ENCODE assay signal across 21 cellular contexts in the genomic region with DNA sequence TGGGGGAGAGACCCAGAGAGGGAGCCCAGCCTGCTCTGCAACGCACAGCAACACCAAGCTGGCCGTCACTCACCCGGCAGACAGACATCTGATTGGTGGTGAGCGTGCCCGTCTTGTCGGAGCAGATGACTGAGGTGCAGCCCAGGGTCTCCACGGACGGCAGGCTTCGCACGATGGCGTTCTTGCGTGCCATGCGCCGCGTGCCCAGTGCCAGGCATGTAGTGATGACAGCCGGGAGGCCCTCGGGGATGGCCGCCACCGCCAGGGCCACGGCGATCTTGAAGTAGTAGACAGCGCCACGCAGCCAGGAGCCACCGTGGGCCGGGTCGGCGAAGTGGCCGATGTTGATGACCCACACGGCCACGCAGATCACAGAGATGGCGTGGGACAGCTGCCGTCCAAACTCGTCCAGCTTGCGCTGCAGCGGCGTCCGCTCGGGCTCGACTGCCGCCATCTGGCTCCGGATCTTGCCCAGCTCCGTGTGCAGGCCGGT. TPM values are rescaled to one million over a fixed set of nuclear protein-coding genes. Genes with fewer than 3 reads are reported as not detected.
DNase-seq lines count a peak whose midpoint lies in the region; ATAC-seq, FAIRE-seq and TF ChIP-seq lines count a peak whose summit lies in the region.
"Had no signal": no experiment of that assay in that cellular context is flagged by ENCODE, and none has a peak within 500 bp of the region (broad histone marks: within the 10 kb centered on the region; RNA-seq: fewer than 3 reads in every experiment).

No MANE protein-coding gene starts in this region.

- H3K9me3 ChIP-seq in IMR-90 (ENCODE audit: control insufficient read depth, insufficient read depth, low read length), result no peaks in the 10 kb centered on the region
- H3K9me3 ChIP-seq in WERI-Rb-1 (ENCODE audit: severe bottlenecking), result peaks cover 6% of the 10 kb centered on the region
- H3K9me3 ChIP-seq in kidney (ENCODE audit: control insufficient read depth in 1 of 2, low read length in 2 of 2), result no peaks in the 10 kb centered on the region
- H3K9me3 ChIP-seq in trophoblast cell (ENCODE audit: insufficient read depth, low read depth, low read length), result peaks cover 7% of the 10 kb centered on the region
- H3K9me3 ChIP-seq: HAP-1 had no signal

- in situ Hi-C loops in IMR-90 (cut with MboI; ENCODE audit: low sequenced_read_pairs), result no loop called here

- no peak overlapping the region for H2BK5ac ChIP-seq in IMR-90 (ENCODE audit: low read depth, low read length, poor library complexity, severe bottlenecking)
- H2BK5ac ChIP-seq in trophoblast cell (ENCODE audit: low read depth, low read length, poor library complexity), result no peak overlapping the region

- H4K5ac ChIP-seq in IMR-90 (ENCODE audit: low read depth, low read length), result no peak overlapping the region

- H2AK9ac ChIP-seq in IMR-90 (replicated peaks; ENCODE audit: low read depth, low read length, poor library complexity), result peak overlapping the region; percentile 28

- H3K4me2 ChIP-seq in IMR-90 (ENCODE audit: low read depth, low read length), result no peak overlapping the region
- H3K4me2 ChIP-seq in trophoblast cell (ENCODE audit: low read length), result no peak overlapping the region
- H3K4me2 ChIP-seq: GM23338 had no signal

- DNase-seq in IMR-90 (no peak), WERI-Rb-1 (no peak), kidney (peak; percentile 66), trophoblast cell (no peak), HT-29 (ENCODE audit: low spot score) (no peak), activated T-cell treated with anti-CD3 and anti-CD28 coated beads for 4 hours (no peak)
- DNase-seq in activated T-cell treated with anti-CD3 and anti-CD28 coated beads, Interleukin-2, amount 50 U/mL, for 48 hours, result no peak
- DNase-seq: Calu3; CD4-positive, alpha-beta memory T cell; COR-L47; DMS53; DMS79 treated with DMSO at 0.1 percent for 48 hours; GF-D8; HFFc6 had no signal

- H3K14ac ChIP-seq in IMR-90 (replicated peaks; ENCODE audit: low read depth, low read length), result no peak overlapping the region
- H3K14ac ChIP-seq in trophoblast cell (ENCODE audit: low read length), result no peak overlapping the region

- H2BK15ac ChIP-seq in IMR-90 (ENCODE audit: low read depth, low read length), result no peak overlapping the region

- no peaks in the 10 kb centered on the region for H4K20me1 ChIP-seq in IMR-90 (ENCODE audit: insufficient read depth, low read length)

- no peak overlapping the region for H4K8ac ChIP-seq in IMR-90 (ENCODE audit: low read depth in 2 of 2, low read length in 2 of 2)
- no peak overlapping the region for H4K8ac ChIP-seq in trophoblast cell (ENCODE audit: low read depth, low read length)

- BruUV-seq in IMR-90 (replicated peaks; lab: Mats Ljungman, UMichigan), result no TSS peak

- TF ChIP-seq CTCF in IMR-90 (conservative IDR thresholded peaks at IDR 0.05; ENCODE audit: low read depth, low read length) (no peak), WERI-Rb-1 (IDR thresholded peaks at IDR 0.05; ENCODE audit: low read depth, low read length) (no peak), kidney (IDR thresholded peaks at IDR 0.05; ENCODE audit: borderline replicate concordance, extremely low read depth, insufficient read depth) (no peak)

- 93% methylated on average over 32 of the region's 43 CpGs; no CpG with 5 or more reads in 1 of the 2 experiments for WGBS in IMR-90 (ENCODE audit: extremely low coverage in 2 of 2, insufficient read length in 1 of 2), 2 experiments
- WGBS in trophoblast cell (ENCODE audit: extremely low coverage, insufficient coverage, insufficient read length), result no CpG with 5 or more reads among the region's 43 CpGs

- intact Hi-C loops in IMR-90 (cut with micrococcal nuclease) (no loop called here), kidney (cut with DNase I) (loop anchor here (10.0 kb wide), 1 partner anchor 57 kb away; no protein-coding TSS in a partner anchor)

- H3K9me1 ChIP-seq in IMR-90 (ENCODE audit: insufficient read depth, low read length), result no peaks in the 10 kb centered on the region

- no peak overlapping the region for H4K12ac ChIP-seq in trophoblast cell (ENCODE audit: low read depth, low read length)

- no peak overlapping the region for H3K9ac ChIP-seq in IMR-90 (ENCODE audit: low read depth, low read length)
- H3K9ac ChIP-seq in kidney (ENCODE audit: low read length in 2 of 2), result no peak overlapping the region
- H3K9ac ChIP-seq in trophoblast cell (ENCODE audit: low read length), result no peak overlapping the region

- H3K56ac ChIP-seq in IMR-90 (ENCODE audit: extremely low read depth, insufficient read depth, low read length), result no peak overlapping the region

- no peak for FAIRE-seq in kidney (lab: Jason Lieb, UNC)
- FAIRE-seq: GM12891, GM18507, H54 had no signal

- H2BK12ac ChIP-seq in trophoblast cell (ENCODE audit: low read length), result no peak overlapping the region

- H3K79me1 ChIP-seq in IMR-90 (ENCODE audit: low read depth in 1 of 2, low read length in 2 of 2), result no peaks in the 10 kb centered on the region
- H3K79me1 ChIP-seq in trophoblast cell (ENCODE audit: low read length), result no peaks in the 10 kb centered on the region

- H3K4me3 ChIP-seq in IMR-90 (ENCODE audit: insufficient read depth, low read depth, low read length) (no peak overlapping the region), WERI-Rb-1 (ENCODE audit: low read depth, low read length) (no peak overlapping the region), kidney (ENCODE audit: low read length in 2 of 2) (no peak overlapping the region), trophoblast cell (ENCODE audit: low read depth, low read length) (peak overlapping the region; percentile 3)
- H3K4me3 ChIP-seq: GM23338, HAP-1 had no signal

- H3K18ac ChIP-seq in IMR-90 (ENCODE audit: low read depth, low read length) (no peak overlapping the region), trophoblast cell (ENCODE audit: low read length) (no peak overlapping the region)

- ATAC-seq in IMR-90 (ENCODE audit: low read depth), result no peak
- ATAC-seq: GM23338 had no signal

- H4K91ac ChIP-seq in IMR-90 (ENCODE audit: insufficient read depth, low read depth, low read length) (no peak overlapping the region), trophoblast cell (ENCODE audit: low read depth, low read length) (no peak overlapping the region)

- H3K36me3 ChIP-seq in IMR-90 (ENCODE audit: control insufficient read depth, insufficient read depth, low read length), result no peaks in the 10 kb centered on the region
- no peaks in the 10 kb centered on the region for H3K36me3 ChIP-seq in WERI-Rb-1
- no peaks in the 10 kb centered on the region for H3K36me3 ChIP-seq in kidney (ENCODE audit: control insufficient read depth in 1 of 2, insufficient read depth in 2 of 2, low read length in 2 of 2)
- H3K36me3 ChIP-seq in trophoblast cell (ENCODE audit: control insufficient read depth in 1 of 2, insufficient read depth in 2 of 2, low read length in 2 of 2), result no peaks in the 10 kb centered on the region
- H3K36me3 ChIP-seq: HAP-1 had no signal

- H2BK20ac ChIP-seq in IMR-90 (ENCODE audit: low read depth, low read length), result no peak overlapping the region

- H3K23ac ChIP-seq in IMR-90 (ENCODE audit: low read depth, low read length) (no peak overlapping the region), trophoblast cell (ENCODE audit: low read length) (no peak overlapping the region)

- H3K27me3 ChIP-seq in IMR-90 (ENCODE audit: control insufficient read depth, insufficient read depth, low read length) (no peaks in the 10 kb centered on the region; the same call in 1 of the 2 replicates), WERI-Rb-1 (ENCODE audit: insufficient read depth, low read depth, severe bottlenecking) (no peaks in the 10 kb centered on the region), trophoblast cell (ENCODE audit: insufficient read depth, low read length) (no peaks in the 10 kb centered on the region)

- TF ChIP-seq RAD21 in IMR-90 (IDR thresholded peaks at IDR 0.05; ENCODE audit: low read length), result no peak

- no peaks in the 10 kb centered on the region for H3K4me1 ChIP-seq in IMR-90 (ENCODE audit: control insufficient read depth, insufficient read depth, low read length)
- H3K4me1 ChIP-seq in kidney (ENCODE audit: control insufficient read depth in 1 of 2, insufficient read depth in 1 of 2, low read depth in 1 of 2, low read length in 2 of 2), result peaks cover 0 to 5% of the 10 kb centered on the region in 2 donors
- H3K4me1 ChIP-seq in trophoblast cell (ENCODE audit: control insufficient read depth in 1 of 2, insufficient read depth in 2 of 2, low read length in 2 of 2), result peaks cover 6% of the 10 kb centered on the region in 2 experiments
- H3K4me1 ChIP-seq: HAP-1 had no signal

- CTCF ChIA-PET in IMR-90 (lab: Yijun Ruan, JAX), result no interaction called here

- H3K79me2 ChIP-seq in trophoblast cell (ENCODE audit: control insufficient read depth, insufficient read depth, low read length, poor library complexity), result no peaks in the 10 kb centered on the region

- no peak overlapping the region for H2BK120ac ChIP-seq in IMR-90 (ENCODE audit: low read depth, low read length)
- H2BK120ac ChIP-seq in trophoblast cell (ENCODE audit: insufficient read depth, low read length, poor library complexity), result no peak overlapping the region

- H3K27ac ChIP-seq in IMR-90 (ENCODE audit: insufficient read depth, low read length), result no peak overlapping the region
- H3K27ac ChIP-seq in WERI-Rb-1, result peak overlapping the region; percentile 84
- H3K27ac ChIP-seq in kidney (ENCODE audit: low read depth in 2 of 2, low read length in 2 of 2), result no peak overlapping the region
- H3K27ac ChIP-seq in trophoblast cell (ENCODE audit: low read depth, low read length), result no peak overlapping the region

- H2AFZ ChIP-seq in IMR-90 (replicated peaks; ENCODE audit: low read length, poor library complexity) (peak overlapping the region; percentile 21), trophoblast cell (ENCODE audit: insufficient read depth, low read length, poor library complexity) (no peak overlapping the region)
- H2AFZ ChIP-seq: GM23338 had no signal

- no peak for TF ChIP-seq POLR2A in IMR-90 (IDR thresholded peaks at IDR 0.05; ENCODE audit: low read depth, low read length)

- no peak overlapping the region for H3K4ac ChIP-seq in IMR-90 (ENCODE audit: low read depth, low read length)
- no peak overlapping the region for H3K4ac ChIP-seq in trophoblast cell (ENCODE audit: low read depth, low read length)

- H2AK5ac ChIP-seq in IMR-90 (ENCODE audit: low read depth, low read length), result no peak overlapping the region
- H2AK5ac ChIP-seq in trophoblast cell (ENCODE audit: low read length), result no peak overlapping the region

- POLR2A ChIA-PET in IMR-90 (lab: Charles Lee; ENCODE audit: unreplicated experiment), result no interaction called here

- dilution Hi-C loops in IMR-90 (cut with HindIII; ENCODE audit: low sequenced_read_pairs, unreplicated experiment), result no loop called here

RNA-seq across cellular contexts. Expression of a gene that starts 16.9 kb away (rescaled TPM):
- total RNA-seq in IMR-90 (2012; rRNA removed) (0.18 and 0.28 TPM in 2 replicates), kidney (52.1 TPM)
- polyA plus RNA-seq in IMR-90 (2012; rRNA removed) (0.63 and 0.76 TPM in 2 replicates), kidney (ENCODE audit: insufficient read depth, low read depth, low replicate concordance) (9.4 TPM)
- polyA plus RNA-seq in IMR-90 (2012; cell fraction: cytosol; rRNA removed), result 0.56 and 1.3 TPM in 2 replicates
- 2.3 and 3.6 TPM in 2 replicates for polyA plus RNA-seq in IMR-90 (2012; cell fraction: nucleus; rRNA removed; ENCODE audit: low replicate concordance)
- polyA plus RNA-seq in trophoblast cell (2013), result 4.2 and 4.5 TPM in 2 replicates
- 10.9 and 13.7 TPM in 2 replicates for total RNA-seq in HT-29 (2014; rRNA removed; shearing (Covaris generic))

RNA-seq across cellular contexts. Expression of a gene that starts 31.1 kb away (rescaled TPM):
- total RNA-seq in IMR-90 (2012; rRNA removed) (not detected in 2 replicates), kidney (11.2 TPM)
- polyA plus RNA-seq in IMR-90 (2012; rRNA removed) (not detected in 2 replicates), kidney (ENCODE audit: insufficient read depth, low read depth, low replicate concordance) (3.1 TPM)
- polyA plus RNA-seq in IMR-90 (2012; cell fraction: cytosol; rRNA removed), result not detected in 2 replicates
- polyA plus RNA-seq in IMR-90 (2012; cell fraction: nucleus; rRNA removed; ENCODE audit: low replicate concordance), result 0.09 and 0.10 TPM in 2 replicates
- polyA plus RNA-seq in trophoblast cell (2013), result not detected in 2 replicates
- 0.03 TPM in 1 of 2 replicates, not detected in the other for total RNA-seq in HT-29 (2014; rRNA removed; shearing (Covaris generic))
- total RNA-seq: Calu3; CD4-positive, alpha-beta memory T cell; Daoy; G401 had no signal
- polyA plus RNA-seq: CD4-positive, alpha-beta memory T cell had no signal

RNA-seq across cellular contexts. Expression of a gene that starts 54.5 kb away (rescaled TPM):
- 4.1 and 4.2 TPM in 2 replicates for total RNA-seq in IMR-90 (2012; rRNA removed)
- 7.7 and 8.2 TPM in 2 replicates for polyA plus RNA-seq in IMR-90 (2012; rRNA removed)
- 4.6 and 6.1 TPM in 2 replicates for polyA plus RNA-seq in IMR-90 (2012; cell fraction: cytosol; rRNA removed)
- polyA plus RNA-seq in IMR-90 (2012; cell fraction: nucleus; rRNA removed; ENCODE audit: low replicate concordance), result 18.8 and 32.0 TPM in 2 replicates
- total RNA-seq in kidney, result 6.0 TPM
- polyA plus RNA-seq in kidney (ENCODE audit: insufficient read depth, low read depth, low replicate concordance), result 2.6 TPM
- polyA plus RNA-seq in trophoblast cell (2013), result 0.82 and 0.90 TPM in 2 replicates
- 6.2 TPM in 2 replicates for total RNA-seq in HT-29 (2014; rRNA removed; shearing (Covaris generic))

Comparison
In these comparisons a context has a peak if more than half of its experiments do, and no peak if none do; other contexts are left out.
1. RNA of a gene that starts 31.1 kb away (total RNA-seq): 11.2 TPM in kidney (single experiment); 0.03 TPM in HT-29 and not detected in IMR-90; every median in the first group is over 10 times any median in the second.